In genomic region chr10:48281697-48282096, GRCh38 we compare ENCODE assay signal across 13 cellular contexts. TPM values are rescaled to one million over a fixed set of nuclear protein-coding genes. Genes with fewer than 3 reads are reported as not detected.
"Had no signal": no experiment of that assay in that cellular context is flagged by ENCODE, and none has a peak within 500 bp of the region (broad histone marks: within the 10 kb centered on the region; RNA-seq: fewer than 3 reads in every experiment).

No MANE protein-coding gene starts in this region.

RNA-seq across cellular contexts. Expression of gene FRMPD2, which starts 7.2 kb away (rescaled TPM):
- total RNA-seq: activated naive CD4-positive, alpha-beta T cell treated with anti-CD3 and anti-CD28 coated beads for 36 hours; activated naive CD8-positive, alpha-beta T cell treated with anti-CD3 and anti-CD28 coated beads for 36 hours; activated naive CD8-positive, alpha-beta T cell treated with anti-CD3 and anti-CD28 coated beads, Interleukin-2, amount 10 ng/mL, durations not matched to agents 7 days and 5 days; activated T-cell treated with anti-CD3 and anti-CD28 coated beads, Interleukin-2, amount 50 U/mL, for 4 hours; activated T-cell treated with anti-CD3 and anti-CD28 coated beads, Interleukin-2, amount 50 U/mL, for 72 hours; activated T-helper 1 cell treated with anti-CD3 and anti-CD28 coated beads, Interleukin-12 subunit alpha, Interleukin-12 subunit beta, Interleukin-2, Interleukin-4 antibody, amounts not matched to agents 30 ng/mL and 10 ng/mL and 1 ng/mL, durations not matched to agents 14 hours and 24 hours and 36 hours; aorta; ascending aorta; body of pancreas; cardiac septum; chondrocyte had no signal
- polyA plus RNA-seq: adipose tissue, adrenal gland, aorta had no signal
